ENCODE assay signal across 12 cellular contexts in the genomic region with DNA sequence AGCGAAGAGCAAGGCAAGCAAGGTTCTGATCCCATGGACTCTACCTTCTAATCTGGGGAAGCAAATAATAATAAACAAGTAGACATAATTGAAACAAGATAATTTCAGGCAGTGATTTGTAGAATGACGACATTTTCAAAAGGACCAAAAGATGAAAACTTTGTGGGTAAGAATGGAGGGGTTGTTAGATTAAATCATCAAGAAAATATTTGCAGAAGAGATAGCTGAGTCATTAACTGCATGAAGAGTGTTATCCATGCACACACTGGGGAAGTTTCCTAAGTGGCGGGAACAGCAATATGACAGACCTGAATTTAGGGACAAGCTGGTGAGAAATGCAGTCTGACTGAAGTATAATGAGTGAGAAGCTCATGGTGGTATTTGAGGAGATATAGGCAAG.
"Had no signal": no experiment of that assay in that cellular context is flagged by ENCODE, and none has a peak within 500 bp of the region (broad histone marks: within the 10 kb centered on the region; RNA-seq: fewer than 3 reads in every experiment).

No MANE protein-coding gene starts in this region.

- H3K27ac ChIP-seq: epithelial cell of prostate, heart left ventricle, neural progenitor cell, ovary, spleen, thoracic aorta had no signal

- H2AFZ ChIP-seq: neural progenitor cell had no signal

- H3K9ac ChIP-seq: neural progenitor cell had no signal

- H3K9me3 ChIP-seq: ovary, thoracic aorta had no signal

- H3K4me1 ChIP-seq: heart left ventricle, neural progenitor cell, spleen had no signal

- H3K4me2 ChIP-seq: neural progenitor cell had no signal

- H3K36me3 ChIP-seq: heart left ventricle, neural progenitor cell, ovary, spleen, thoracic aorta had no signal

- DNase-seq: activated B cell treated with CpG ODN at 0.5 μM for 24 hours; activated CD4-positive, alpha-beta T cell treated with anti-CD3 and anti-CD28 coated beads, Interleukin-2, amount 10 ng/mL, durations not matched to agents 24 days and 14 days; activated gamma-delta T cell treated with Interleukin-2 at 50 U/mL for 16 hours; heart left ventricle; ovary; spleen; T-helper 2 cell had no signal

- H3K27me3 ChIP-seq: heart left ventricle, neural progenitor cell, ovary, spleen had no signal

- ATAC-seq: heart left ventricle, sciatic nerve had no signal

- H3K4me3 ChIP-seq: heart left ventricle, lung, neural progenitor cell, ovary, spleen, thoracic aorta had no signal
